ENCODE assay signal across 18 cellular contexts in genomic region chr6:132011582-132011981, GRCh38.
A peak's percentile ranks its signal among the peaks of the same experiment; 100 is the strongest.
DNase-seq lines count a peak whose midpoint lies in the region; ATAC-seq and TF ChIP-seq lines count a peak whose summit lies in the region.
"Had no signal": no experiment of that assay in that cellular context is flagged by ENCODE, and none has a peak within 500 bp of the region (broad histone marks: within the 10 kb centered on the region; RNA-seq: fewer than 3 reads in every experiment).

No MANE protein-coding gene starts in this region.

- no peak for ATAC-seq in HG03097 (IDR thresholded peaks at IDR 0.05; ENCODE audit: low FRiP score, unreplicated experiment)
- ATAC-seq: left colon, pancreas had no signal

- H3K27me3 Mint-ChIP-seq in activated T-helper 1 cell treated with anti-CD3 and anti-CD28 coated beads, Interleukin-12 subunit alpha, Interleukin-12 subunit beta, Interleukin-2, Interleukin-4 antibody, amounts not matched to agents 30 ng/mL and 10 ng/mL and 1 ng/mL, durations not matched to agents 14 hours and 24 hours and 36 hours (ENCODE audit: insufficient read depth): no peaks in the 10 kb centered on the region
- H3K27me3 Mint-ChIP-seq: activated B cell treated with CpG ODN at 0.5 μM for 24 hours had no signal

- peak; percentile 20 for DNase-seq in AG20443 (ENCODE audit: low spot score)
- peak; percentile 70 for DNase-seq in NCI-H82 (lab: John Stamatoyannopoulos, UW)
- peak; percentile 41 for DNase-seq in fibroblast of pulmonary artery (ENCODE audit: low read depth)
- DNase-seq in sigmoid colon: no peak
- no peak for DNase-seq in posterior vena cava (ENCODE audit: low spot score)
- no peak for DNase-seq in prostate gland (ENCODE audit: low spot score)
- no peak for DNase-seq in activated T-helper 1 cell treated with anti-CD3 and anti-CD28 coated beads, Interleukin-12 subunit alpha, Interleukin-12 subunit beta, Interleukin-2, Interleukin-4 antibody, amounts not matched to agents 30 ng/mL and 10 ng/mL and 1 ng/mL, durations not matched to agents 14 hours and 24 hours and 36 hours (ENCODE audit: low spot score)
- DNase-seq: activated B cell treated with CpG ODN at 0.5 μM for 24 hours; activated CD8-positive, alpha-beta memory T cell treated with anti-CD3 and anti-CD28 coated beads for 24 hours; BE2C; left colon; NCI-H2029; NCI-H526 treated with DMSO at 0.1 percent for 48 hours; pancreas; Peyer's patch; stimulated activated CD4-positive, alpha-beta T cell treated with anti-CD3 and anti-CD28 coated beads, Interleukin-12 subunit alpha, Interleukin-12 subunit beta, amount 100 ng/mL, for 4 hours; stimulated activated naive CD4-positive, alpha-beta T cell had no signal

- H3K27ac ChIP-seq in sigmoid colon: peak overlapping the region in 3 of 4 donors; percentile 57 to 74 (median 61)
- H3K27ac ChIP-seq in prostate gland: peak overlapping the region in 1 of 2 donors; percentile 5
- H3K27ac ChIP-seq: pancreas had no signal

- H3K36me3 ChIP-seq in sigmoid colon (no peaks in the 10 kb centered on the region), prostate gland (no peaks in the 10 kb centered on the region)
- H3K36me3 ChIP-seq: BE2C, pancreas, Peyer's patch had no signal

- TF ChIP-seq CTCF in fibroblast of pulmonary artery (IDR thresholded peaks at IDR 0.05; ENCODE audit: low read length, missing control alignments) (no peak), sigmoid colon (IDR thresholded peaks at IDR 0.05) (no peak), prostate gland (IDR thresholded peaks at IDR 0.05) (no peak)

- WGBS in sigmoid colon, 2 donors: 76 to 84% methylated on average over 2 of the region's 2 CpGs
- 60% methylated on average over 2 of the region's 2 CpGs for WGBS in prostate gland

- no peak for TF ChIP-seq POLR2A in sigmoid colon (IDR thresholded peaks at IDR 0.05)
- TF ChIP-seq POLR2A in prostate gland (IDR thresholded peaks at IDR 0.05): no peak

- no peaks in the 10 kb centered on the region for H3K27me3 ChIP-seq in sigmoid colon
- no peaks in the 10 kb centered on the region for H3K27me3 ChIP-seq in prostate gland (replicated peaks; ENCODE audit: insufficient read depth)
- H3K27me3 ChIP-seq: BE2C, pancreas, Peyer's patch had no signal

- no peaks in the 10 kb centered on the region for H3K4me1 Mint-ChIP-seq in activated T-helper 1 cell treated with anti-CD3 and anti-CD28 coated beads, Interleukin-12 subunit alpha, Interleukin-12 subunit beta, Interleukin-2, Interleukin-4 antibody, amounts not matched to agents 30 ng/mL and 10 ng/mL and 1 ng/mL, durations not matched to agents 14 hours and 24 hours and 36 hours (ENCODE audit: low read depth)
- H3K4me1 Mint-ChIP-seq: activated B cell treated with CpG ODN at 0.5 μM for 24 hours had no signal

- H3K4me1 ChIP-seq in sigmoid colon (peaks cover 0 to 28% (median 12%) of the 10 kb centered on the region in 4 donors), prostate gland (replicated peaks) (no peaks in the 10 kb centered on the region)
- H3K4me1 ChIP-seq: BE2C, pancreas, Peyer's patch had no signal

- H3K9me3 Mint-ChIP-seq in activated T-helper 1 cell treated with anti-CD3 and anti-CD28 coated beads, Interleukin-12 subunit alpha, Interleukin-12 subunit beta, Interleukin-2, Interleukin-4 antibody, amounts not matched to agents 30 ng/mL and 10 ng/mL and 1 ng/mL, durations not matched to agents 14 hours and 24 hours and 36 hours: no peaks in the 10 kb centered on the region
- H3K9me3 Mint-ChIP-seq: activated B cell treated with CpG ODN at 0.5 μM for 24 hours had no signal

- H3K9me3 ChIP-seq in sigmoid colon (no peaks in the 10 kb centered on the region), prostate gland (no peaks in the 10 kb centered on the region)
- H3K9me3 ChIP-seq: BE2C, pancreas, Peyer's patch had no signal

- H3K36me3 Mint-ChIP-seq in activated T-helper 1 cell treated with anti-CD3 and anti-CD28 coated beads, Interleukin-12 subunit alpha, Interleukin-12 subunit beta, Interleukin-2, Interleukin-4 antibody, amounts not matched to agents 30 ng/mL and 10 ng/mL and 1 ng/mL, durations not matched to agents 14 hours and 24 hours and 36 hours (ENCODE audit: low read depth): no peaks in the 10 kb centered on the region

- no peak overlapping the region for H3K4me3 Mint-ChIP-seq in activated T-helper 1 cell treated with anti-CD3 and anti-CD28 coated beads, Interleukin-12 subunit alpha, Interleukin-12 subunit beta, Interleukin-2, Interleukin-4 antibody, amounts not matched to agents 30 ng/mL and 10 ng/mL and 1 ng/mL, durations not matched to agents 14 hours and 24 hours and 36 hours
- H3K4me3 Mint-ChIP-seq: activated B cell treated with CpG ODN at 0.5 μM for 24 hours had no signal

- H3K4me3 ChIP-seq in fibroblast of pulmonary artery (replicated peaks; ENCODE audit: low read depth, low read length): no peak overlapping the region
- no peak overlapping the region for H3K4me3 ChIP-seq in sigmoid colon
- no peak overlapping the region for H3K4me3 ChIP-seq in prostate gland
- H3K4me3 ChIP-seq: pancreas, Peyer's patch had no signal

- intact Hi-C loops in sigmoid colon (cut with DNase I): loop anchor here (5.0 kb wide), 1 partner anchor 121 kb away; no protein-coding TSS in a partner anchor
- intact Hi-C loops in posterior vena cava (cut with DNase I): no loop called here
- intact Hi-C loops in prostate gland (cut with DNase I): no loop called here
- intact Hi-C loops in activated T-helper 1 cell treated with anti-CD3 and anti-CD28 coated beads, Interleukin-12 subunit alpha, Interleukin-12 subunit beta, Interleukin-2, Interleukin-4 antibody, amounts not matched to agents 30 ng/mL and 10 ng/mL and 1 ng/mL, durations not matched to agents 14 hours and 24 hours and 36 hours (cut with micrococcal nuclease): no loop called here

- TF ChIP-seq EP300 in sigmoid colon (IDR thresholded peaks at IDR 0.05): no peak

- no peak overlapping the region for H3K27ac Mint-ChIP-seq in activated T-helper 1 cell treated with anti-CD3 and anti-CD28 coated beads, Interleukin-12 subunit alpha, Interleukin-12 subunit beta, Interleukin-2, Interleukin-4 antibody, amounts not matched to agents 30 ng/mL and 10 ng/mL and 1 ng/mL, durations not matched to agents 14 hours and 24 hours and 36 hours
- H3K27ac Mint-ChIP-seq: activated B cell treated with CpG ODN at 0.5 μM for 24 hours had no signal

Comparison
In these comparisons a context has a peak if more than half of its experiments do, and no peak if none do; other contexts are left out.
1. DNase-seq: peak in AG20443 (single experiment), NCI-H82 (single experiment) and fibroblast of pulmonary artery (single experiment); none in sigmoid colon (single experiment), posterior vena cava (single experiment), prostate gland (single experiment) and activated T-helper 1 cell treated with anti-CD3 and anti-CD28 coated beads, Interleukin-12 subunit alpha, Interleukin-12 subunit beta, Interleukin-2, Interleukin-4 antibody, amounts not matched to agents 30 ng/mL and 10 ng/mL and 1 ng/mL, durations not matched to agents 14 hours and 24 hours and 36 hours (single experiment).